11 cellular contexts compared by ENCODE assay signal in genomic region chr3:67635257-67635656, GRCh38.
DNase-seq lines count a peak whose midpoint lies in the region; ATAC-seq and TF ChIP-seq lines count a peak whose summit lies in the region.
"Had no signal": no experiment of that assay in that cellular context is flagged by ENCODE, and none has a peak within 500 bp of the region (broad histone marks: within the 10 kb centered on the region; RNA-seq: fewer than 3 reads in every experiment).

No MANE protein-coding gene starts in this region.

- H3F3A ChIP-seq in MM.1S (ENCODE audit: insufficient read depth, low read length), result no peaks in the 10 kb centered on the region

- H3K79me2 ChIP-seq in MM.1S (ENCODE audit: low read length), result peaks cover 64% of the 10 kb centered on the region

- no peaks in the 10 kb centered on the region for H3K36me3 ChIP-seq in MM.1S (replicated peaks; ENCODE audit: insufficient read depth, low read length)

- H3K4me3 ChIP-seq in MM.1S (ENCODE audit: low read length), result no peak overlapping the region
- H3K4me3 ChIP-seq: tibial nerve had no signal

- no peaks in the 10 kb centered on the region for H4K20me1 ChIP-seq in MM.1S (ENCODE audit: insufficient read depth, low read length)

- H3K9me3 Mint-ChIP-seq in central memory CD8-positive, alpha-beta T cell, result no peaks in the 10 kb centered on the region
- H3K9me3 Mint-ChIP-seq: brain, nephron progenitor cell, WTC11 had no signal

- H3K27ac Mint-ChIP-seq in central memory CD8-positive, alpha-beta T cell (ENCODE audit: low read depth), result peak overlapping the region; percentile 80
- H3K27ac Mint-ChIP-seq: brain, nephron progenitor cell had no signal

- H3K9me2 ChIP-seq in MM.1S (replicated peaks; ENCODE audit: insufficient read depth, low read length), result no peaks in the 10 kb centered on the region

- H3K9ac ChIP-seq in MM.1S (ENCODE audit: low read length), result no peak overlapping the region

- no peak for TF ChIP-seq CTCF in MM.1S (IDR thresholded peaks at IDR 0.05; ENCODE audit: low read length)

- H2AFZ ChIP-seq in MM.1S (ENCODE audit: low read length), result no peak overlapping the region

- peaks cover 55% of the 10 kb centered on the region for H3K4me1 Mint-ChIP-seq in central memory CD8-positive, alpha-beta T cell

- H3K27me3 ChIP-seq in MM.1S (replicated peaks; ENCODE audit: insufficient read depth, low read length), result no peaks in the 10 kb centered on the region
- H3K27me3 ChIP-seq: tibial nerve had no signal

- peak overlapping the region; percentile 12; the same call in 1 of the 2 replicates for H3K27ac ChIP-seq in MM.1S (ENCODE audit: low read length)

- H3K27me3 Mint-ChIP-seq in central memory CD8-positive, alpha-beta T cell, result no peaks in the 10 kb centered on the region
- H3K27me3 Mint-ChIP-seq: brain had no signal

- H3K36me3 Mint-ChIP-seq in central memory CD8-positive, alpha-beta T cell (ENCODE audit: insufficient read depth), result peaks cover 10% of the 10 kb centered on the region
- H3K36me3 Mint-ChIP-seq: brain had no signal

- DNase-seq in ELR (ENCODE audit: low read depth) (peak; percentile 89), MM.1S (peak; percentile 41), non-pigmented ciliary epithelial cell (ENCODE audit: low read depth) (peak; percentile 80), NCI-H2081 treated with DMSO at 0.1 percent for 48 hours (lab: John Stamatoyannopoulos, UW) (no peak), NCI-H2196 treated with DMSO at 0.1 percent for 48 hours (lab: John Stamatoyannopoulos, UW; ENCODE audit: unreplicated experiment) (no peak)
- DNase-seq in central memory CD8-positive, alpha-beta T cell (ENCODE audit: low spot score in 2 of 2), result no peak
- DNase-seq: nephron progenitor cell had no signal

- H3K4me3 Mint-ChIP-seq in central memory CD8-positive, alpha-beta T cell, result no peak overlapping the region
- H3K4me3 Mint-ChIP-seq: brain, nephron progenitor cell, WTC11 had no signal

- no peak for ATAC-seq in central memory CD8-positive, alpha-beta T cell (replicated peaks; ENCODE audit: extremely low read depth, poor library complexity, severe bottlenecking)
- ATAC-seq in GM19395 (IDR thresholded peaks at IDR 0.05; ENCODE audit: unreplicated experiment), result no peak
- ATAC-seq: WTC11 had no signal

- peak overlapping the region; percentile 6; the same call in 1 of the 2 replicates for H3K4me2 ChIP-seq in MM.1S (ENCODE audit: low read depth, low read length)

- peaks cover 20% of the 10 kb centered on the region for H3K4me1 ChIP-seq in MM.1S (ENCODE audit: low read length)

- H3K9me3 ChIP-seq in MM.1S (replicated peaks; ENCODE audit: insufficient read depth, low read length), result no peaks in the 10 kb centered on the region
- H3K9me3 ChIP-seq: tibial nerve had no signal

Comparison
In these comparisons a context has a peak if more than half of its experiments do, and no peak if none do; other contexts are left out.
1. DNase-seq: peak in ELR (single experiment), MM.1S (single experiment) and non-pigmented ciliary epithelial cell (single experiment); none in central memory CD8-positive, alpha-beta T cell (0 of 2), NCI-H2081 treated with DMSO at 0.1 percent for 48 hours (single experiment) and NCI-H2196 treated with DMSO at 0.1 percent for 48 hours (single experiment).